In genomic region chr2:190106783-190107182, GRCh38 we compare ENCODE assay signal across 10 cellular contexts. TPM values are rescaled to one million over a fixed set of nuclear protein-coding genes. Genes with fewer than 3 reads are reported as not detected.
"Had no signal": no experiment of that assay in that cellular context is flagged by ENCODE, and none has a peak within 500 bp of the region (broad histone marks: within the 10 kb centered on the region; RNA-seq: fewer than 3 reads in every experiment).

No MANE protein-coding gene starts in this region.

- DNase-seq: H9, HCEC 1CT, IMR-90, KG1 had no signal

- H3K4me3 ChIP-seq: GM23338, K562 had no signal

- ATAC-seq: GM23338, K562 had no signal

- FAIRE-seq: H1, H54, HTR-8/SVneo, K562 had no signal

RNA-seq across cellular contexts. Expression of gene MSTN, which starts 44.3 kb away (rescaled TPM):
- total RNA-seq: H1, H9, HT-29, K562 had no signal
